Comparison of ENCODE assay signal across 24 cellular contexts in the genomic region with DNA sequence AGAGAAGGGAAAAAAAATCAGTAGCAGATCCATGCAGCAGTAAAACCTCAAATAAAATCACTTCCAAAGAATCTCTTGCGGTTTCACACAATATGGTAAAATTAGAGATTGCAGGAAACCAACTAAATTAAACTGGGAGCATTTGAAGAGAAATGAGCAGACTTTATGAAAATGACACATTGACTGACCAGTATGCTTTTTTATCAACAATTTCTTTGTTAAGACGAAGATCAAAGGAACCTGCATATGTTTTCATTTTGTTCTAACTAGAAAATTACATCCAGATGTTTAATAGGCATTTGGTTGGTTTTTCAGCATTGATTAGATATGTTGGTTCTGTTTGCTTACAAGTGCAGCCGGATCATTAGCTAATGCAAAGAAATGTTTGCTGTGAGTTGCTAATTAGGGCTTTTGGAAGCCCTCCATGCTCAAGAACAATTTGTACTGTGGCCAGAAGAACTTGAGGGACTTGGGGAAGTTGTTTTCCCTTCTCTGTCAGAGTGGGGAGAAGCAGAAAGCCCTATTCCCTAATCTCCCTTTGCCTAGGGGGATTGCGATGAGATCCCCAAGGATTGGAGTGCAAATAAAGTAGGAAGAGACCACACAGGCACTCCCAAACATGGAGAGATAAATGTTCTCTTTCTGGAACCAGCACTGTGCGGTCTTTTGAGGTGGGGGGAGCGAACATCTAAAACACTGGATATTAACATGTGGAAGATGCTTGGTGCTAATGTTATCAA. TPM values are rescaled to one million over a fixed set of nuclear protein-coding genes. Genes with fewer than 3 reads are reported as not detected.
DNase-seq lines count a peak whose midpoint lies in the region; FAIRE-seq and TF ChIP-seq lines count a peak whose summit lies in the region.
"Had no signal": no experiment of that assay in that cellular context is flagged by ENCODE, and none has a peak within 500 bp of the region (broad histone marks: within the 10 kb centered on the region; RNA-seq: fewer than 3 reads in every experiment).

No MANE protein-coding gene starts in this region.

- TF ChIP-seq CTCF in osteoblast (IDR thresholded peaks at IDR 0.05; ENCODE audit: extremely low read depth, low read depth, low read length) (no peak), testis (IDR thresholded peaks at IDR 0.05) (no peak)

- H3K9me3 ChIP-seq in osteoblast (ENCODE audit: low read depth, low read length) (no peaks in the 10 kb centered on the region), testis (no peaks in the 10 kb centered on the region)
- H3K9me3 ChIP-seq: ovary, upper lobe of right lung had no signal

- H4K20me1 ChIP-seq in osteoblast (ENCODE audit: insufficient read depth, low read length): no peaks in the 10 kb centered on the region

- peaks cover 36% of the 10 kb centered on the region for H3K27me3 ChIP-seq in osteoblast (ENCODE audit: insufficient read depth, low read length)
- no peaks in the 10 kb centered on the region for H3K27me3 ChIP-seq in testis
- H3K27me3 ChIP-seq: dorsolateral prefrontal cortex, ovary, upper lobe of right lung had no signal

- FAIRE-seq in endometrium (lab: Jason Lieb, UNC): peak; percentile 94
- FAIRE-seq: H54, K562 had no signal

- H3K4me1 ChIP-seq in osteoblast (ENCODE audit: insufficient read depth, low read length): no peaks in the 10 kb centered on the region
- H3K4me1 ChIP-seq in testis: no peaks in the 10 kb centered on the region
- H3K4me1 ChIP-seq: upper lobe of right lung had no signal

- intact Hi-C loops in testis (cut with DNase I; ENCODE audit: low total_unique reads): no loop called here

- DNase-seq in EL (peak; percentile 23), RPMI7951 (ENCODE audit: low read depth) (peak; percentile 87), osteoblast (ENCODE audit: insufficient read length, low spot score, missing footprints) (peak; percentile 18), NCI-H226 (no peak), activated T-cell treated with anti-CD3 and anti-CD28 coated beads for 4 hours (no peak), NCI-H82 treated with DMSO at 0.1 percent for 48 hours (lab: John Stamatoyannopoulos, UW; ENCODE audit: unreplicated experiment) (no peak), testis (no peak)
- DNase-seq: ACHN; activated CD8-positive, alpha-beta memory T cell treated with anti-CD3 and anti-CD28 coated beads for 24 hours; activated naive CD4-positive, alpha-beta T cell; activated T-cell treated with anti-CD3 and anti-CD28 coated beads, Interleukin-2, amount 50 U/mL, for 4 hours; amygdala; C1 segment of cervical spinal cord; dorsolateral prefrontal cortex; MM.1S; NCI-H2171; NCI-H526; ovary; stimulated activated CD4-positive, alpha-beta T cell treated with anti-CD3 and anti-CD28 coated beads, Interleukin-4, amount 100 ng/mL, for 24 hours; stimulated activated naive CD4-positive, alpha-beta T cell treated with Interleukin-2 at 50 U/mL for 16 hours; upper lobe of right lung had no signal

- H3K4me3 ChIP-seq in osteoblast (ENCODE audit: insufficient read depth, low read length): no peak overlapping the region
- no peak overlapping the region for H3K4me3 ChIP-seq in testis
- H3K4me3 ChIP-seq: K562, ovary, upper lobe of right lung had no signal

- no peak overlapping the region for H2AFZ ChIP-seq in osteoblast (ENCODE audit: low read length)

- TF ChIP-seq POLR2A in testis (IDR thresholded peaks at IDR 0.05): no peak

- no peaks in the 10 kb centered on the region for H3K36me3 ChIP-seq in osteoblast (ENCODE audit: insufficient read depth, low read length)
- no peaks in the 10 kb centered on the region for H3K36me3 ChIP-seq in testis (ENCODE audit: low read depth, missing control alignments)
- H3K36me3 ChIP-seq: ovary, upper lobe of right lung had no signal

- H3K4me2 ChIP-seq in osteoblast (ENCODE audit: insufficient read depth, low read length): no peak overlapping the region

- H3K27ac ChIP-seq in osteoblast (ENCODE audit: low read depth, low read length): no peak overlapping the region
- H3K27ac ChIP-seq in testis: no peak overlapping the region
- H3K27ac ChIP-seq: dorsolateral prefrontal cortex, ovary, upper lobe of right lung had no signal

- H3K79me2 ChIP-seq in osteoblast (ENCODE audit: insufficient read depth, low read length): no peaks in the 10 kb centered on the region

- WGBS in testis, 2 donors: 47 to 55% methylated on average over 6 of the region's 6 CpGs

RNA-seq across cellular contexts. Expression of a gene that starts 4.5 kb away (rescaled TPM):
- 19.2 and 20.1 TPM in 2 replicates for total RNA-seq in RPMI7951 (2014; rRNA removed; shearing (Covaris generic))
- 9.0 and 10.6 TPM in 2 replicates for total RNA-seq in osteoblast
- 10 to 100 TPM; 81.0 to 95.8 TPM for total RNA-seq in testis
- polyA plus RNA-seq in testis (ENCODE audit: insufficient read depth, low read depth, low replicate concordance): 53.3 TPM
- polyA plus RNA-seq: K562 had no signal

Comparison
In these comparisons a context has a peak if more than half of its experiments do, and no peak if none do; other contexts are left out.
1. DNase-seq: peak in EL (single experiment), RPMI7951 (single experiment) and osteoblast (single experiment); none in NCI-H226 (single experiment), activated T-cell treated with anti-CD3 and anti-CD28 coated beads for 4 hours (single experiment), NCI-H82 treated with DMSO at 0.1 percent for 48 hours (single experiment) and testis (single experiment).